In the genomic region with DNA sequence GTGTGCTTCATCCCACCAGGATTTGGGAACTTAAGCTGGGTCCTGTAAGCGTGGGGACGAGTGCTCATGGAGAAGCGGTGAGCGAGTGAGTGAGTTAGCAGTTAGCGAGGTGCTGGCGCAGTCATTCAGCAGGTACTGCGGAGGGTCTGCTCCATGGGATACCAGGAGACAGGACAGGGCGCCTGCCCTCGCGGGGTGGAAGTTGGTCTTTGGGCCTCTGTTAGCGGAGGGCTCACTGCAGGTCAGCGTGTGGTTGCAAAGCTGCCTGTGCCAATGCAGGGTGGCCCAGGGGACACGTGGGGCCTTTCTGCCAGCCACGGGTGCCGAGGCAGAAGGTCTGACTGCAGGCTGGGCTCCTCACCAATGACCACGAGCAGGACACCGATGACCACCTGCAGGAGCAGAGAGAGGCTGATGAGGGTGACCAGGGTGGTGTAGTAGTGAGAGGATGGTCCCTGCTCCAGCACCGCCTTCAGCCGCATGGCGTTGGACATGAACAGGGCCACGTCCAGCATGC, we compare ENCODE assay signal across 1 cellular context.
TF ChIP-seq lines count a peak whose summit lies in the region.

No MANE protein-coding gene starts in this region.

TF ChIP-seq in IMR-90, 13 proteins besides CTCF, POLR2A, EP300 and RAD21:
- TF ChIP-seq MAZ (IDR thresholded peaks at IDR 0.05; ENCODE audit: borderline replicate concordance, low read depth, low read length) (no peak), FOS (IDR thresholded peaks at IDR 0.05; ENCODE audit: low read depth, low read length) (no peak), BHLHE40 (IDR thresholded peaks at IDR 0.05; ENCODE audit: low read depth, low read length) (no peak), MAFK (IDR thresholded peaks at IDR 0.05; ENCODE audit: low read depth, low read length) (no peak), MXI1 (IDR thresholded peaks at IDR 0.05; ENCODE audit: borderline replicate concordance, low read depth, low read length) (no peak), RFX5 (IDR thresholded peaks at IDR 0.05; ENCODE audit: low read depth, low read length) (no peak), CHD1 (IDR thresholded peaks at IDR 0.05; ENCODE audit: low read depth, low read length) (no peak), CEBPB (IDR thresholded peaks at IDR 0.05; ENCODE audit: low read depth, low read length) (no peak)
- TF ChIP-seq, protein P1, sequence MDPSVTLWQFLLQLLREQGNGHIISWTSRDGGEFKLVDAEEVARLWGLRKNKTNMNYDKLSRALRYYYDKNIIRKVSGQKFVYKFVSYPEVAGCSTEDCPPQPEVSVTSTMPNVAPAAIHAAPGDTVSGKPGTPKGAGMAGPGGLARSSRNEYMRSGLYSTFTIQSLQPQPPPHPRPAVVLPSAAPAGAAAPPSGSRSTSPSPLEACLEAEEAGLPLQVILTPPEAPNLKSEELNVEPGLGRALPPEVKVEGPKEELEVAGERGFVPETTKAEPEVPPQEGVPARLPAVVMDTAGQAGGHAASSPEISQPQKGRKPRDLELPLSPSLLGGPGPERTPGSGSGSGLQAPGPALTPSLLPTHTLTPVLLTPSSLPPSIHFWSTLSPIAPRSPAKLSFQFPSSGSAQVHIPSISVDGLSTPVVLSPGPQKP (IDR thresholded peaks at IDR 0.05; ENCODE audit: borderline replicate concordance, low read depth, low read length) = no peak
